ENCODE assay signal across 22 cellular contexts in genomic region chr1:197691816-197692215, GRCh38.
A peak's percentile ranks its signal among the peaks of the same experiment; 100 is the strongest.
DNase-seq lines count a peak whose midpoint lies in the region; ATAC-seq, FAIRE-seq and TF ChIP-seq lines count a peak whose summit lies in the region.
"Had no signal": no experiment of that assay in that cellular context is flagged by ENCODE, and none has a peak within 500 bp of the region (broad histone marks: within the 10 kb centered on the region; RNA-seq: fewer than 3 reads in every experiment).

No MANE protein-coding gene starts in this region.

- H3K4me3 Mint-ChIP-seq in activated CD8-positive, alpha-beta T cell treated with anti-CD3 and anti-CD28 coated beads, Interleukin-2, amount 10 ng/mL, durations not matched to agents 7 days and 5 days = no peak overlapping the region
- H3K4me3 Mint-ChIP-seq in activated T-helper 17 cell treated with anti-CD3 and anti-CD28 coated beads, Interleukin-2, amount 50 U/mL, for 72 hours = no peak overlapping the region
- H3K4me3 Mint-ChIP-seq: B cell; CD4-positive, CD25-positive, alpha-beta regulatory T cell; CD8-positive, alpha-beta T cell; GM23338; HFFc6 had no signal

- H3K79me2 ChIP-seq in HepG2 (ENCODE audit: insufficient read depth, low read length) = no peaks in the 10 kb centered on the region

- H3K9me3 Mint-ChIP-seq in activated CD8-positive, alpha-beta T cell treated with anti-CD3 and anti-CD28 coated beads, Interleukin-2, amount 10 ng/mL, durations not matched to agents 7 days and 5 days (ENCODE audit: insufficient read depth) = peaks cover 19% of the 10 kb centered on the region
- peaks cover 11% of the 10 kb centered on the region for H3K9me3 Mint-ChIP-seq in activated T-helper 17 cell treated with anti-CD3 and anti-CD28 coated beads, Interleukin-2, amount 50 U/mL, for 72 hours

- CTCF ChIA-PET in HepG2 (lab: Yijun Ruan, JAX; ENCODE audit: low intra/inter-chr PET ratio, low total read pairs) = no interaction called here
- CTCF ChIA-PET in activated CD8-positive, alpha-beta T cell treated with anti-CD3 and anti-CD28 coated beads, Interleukin-2, amount 10 ng/mL, durations not matched to agents 7 days and 5 days (lab: Charles Lee) = interaction anchor here (1.9 kb wide), 1 partner anchor 177 kb away, joined by 7 read pairs; no protein-coding TSS in a partner anchor

- peak overlapping the region in 1 of 2 donors; percentile 21 for H3K9ac ChIP-seq in colonic mucosa (ENCODE audit: low read depth in 2 of 2, low read length in 2 of 2)
- no peak overlapping the region for H3K9ac ChIP-seq in HepG2 (ENCODE audit: insufficient read depth, low read depth, low read length)
- H3K9ac ChIP-seq: BLaER1 had no signal

- no peaks in the 10 kb centered on the region for H3K27me3 Mint-ChIP-seq in activated CD8-positive, alpha-beta T cell treated with anti-CD3 and anti-CD28 coated beads, Interleukin-2, amount 10 ng/mL, durations not matched to agents 7 days and 5 days (ENCODE audit: low read depth)
- no peaks in the 10 kb centered on the region for H3K27me3 Mint-ChIP-seq in activated T-helper 17 cell treated with anti-CD3 and anti-CD28 coated beads, Interleukin-2, amount 50 U/mL, for 72 hours
- H3K27me3 Mint-ChIP-seq: B cell; CD4-positive, CD25-positive, alpha-beta regulatory T cell had no signal

- TF ChIP-seq POLR2A in HepG2 (IDR thresholded peaks at IDR 0.05; ENCODE audit: insufficient read depth in 1 of 2, low read depth in 2 of 2, low read length in 2 of 2) = no peak
- no peak for TF ChIP-seq POLR2A in vagina (IDR thresholded peaks at IDR 0.05)

- FAIRE-seq in D721Med (lab: Jason Lieb, UNC) (peak; percentile 89), HepG2 (lab: Jason Lieb, UNC) (no peak)
- FAIRE-seq: A204.1, GM12892 had no signal

- H3K9me3 ChIP-seq in colonic mucosa = no peaks in the 10 kb centered on the region
- peaks cover 11% of the 10 kb centered on the region for H3K9me3 ChIP-seq in HepG2 (ENCODE audit: low read length)
- H3K9me3 ChIP-seq in mucosa of descending colon = peaks cover 8% of the 10 kb centered on the region
- peaks cover 6% of the 10 kb centered on the region for H3K9me3 ChIP-seq in vagina

- POLR2A ChIA-PET in HepG2 (lab: Yijun Ruan, JAX) = no interaction called here
- POLR2A ChIA-PET in activated CD8-positive, alpha-beta T cell treated with anti-CD3 and anti-CD28 coated beads, Interleukin-2, amount 10 ng/mL, durations not matched to agents 7 days and 5 days (lab: Charles Lee) = no interaction called here

- H3K36me3 Mint-ChIP-seq in activated CD8-positive, alpha-beta T cell treated with anti-CD3 and anti-CD28 coated beads, Interleukin-2, amount 10 ng/mL, durations not matched to agents 7 days and 5 days (ENCODE audit: low read depth) = peaks cover 27% of the 10 kb centered on the region
- H3K36me3 Mint-ChIP-seq in activated T-helper 17 cell treated with anti-CD3 and anti-CD28 coated beads, Interleukin-2, amount 50 U/mL, for 72 hours (ENCODE audit: low read depth) = peaks cover 27% of the 10 kb centered on the region

- DNase-seq in D721Med (ENCODE audit: insufficient read length, low spot score) = no peak
- peak; percentile 37 for DNase-seq in colonic mucosa
- DNase-seq in HepG2 (ENCODE audit: low spot score) = peak; percentile 20
- DNase-seq in mucosa of descending colon = peak in 1 of 3 donors; percentile 42
- no peak for DNase-seq in activated CD8-positive, alpha-beta T cell treated with anti-CD3 and anti-CD28 coated beads, Interleukin-2, amount 10 ng/mL, durations not matched to agents 7 days and 5 days
- no peak for DNase-seq in vagina (ENCODE audit: extremely low spot score in 2 of 2)
- DNase-seq in left ventricle myocardium superior = no peak
- DNase-seq: CD4-positive, CD25-positive, alpha-beta regulatory T cell; CD8-positive, alpha-beta T cell; DMS53; DMS79 treated with DMSO at 0.1 percent for 48 hours; GF-D8; HFFc6 had no signal

- in situ Hi-C loops in HepG2 (cut with HindIII; ENCODE audit: extremely low pct_ligation_motif_present, low pct_unique_long_range_greater_than_20kb) = no loop called here

- H3K36me3 ChIP-seq in colonic mucosa (no peaks in the 10 kb centered on the region), HepG2 (replicated peaks in 1 of 2; ENCODE audit: control insufficient read depth in 1 of 2, insufficient read depth in 2 of 2, low read length in 2 of 2) (no peaks in the 10 kb centered on the region), mucosa of descending colon (ENCODE audit: low read depth) (no peaks in the 10 kb centered on the region), vagina (no peaks in the 10 kb centered on the region)
- H3K36me3 ChIP-seq: HAP-1 had no signal

- no peak overlapping the region for H3K4me2 ChIP-seq in HepG2 (ENCODE audit: low read depth, low read length)
- H3K4me2 ChIP-seq: BLaER1, GM23338 had no signal

- WGBS in HepG2 (ENCODE audit: low lambda C conversion rate) = 36% methylated on average over 1 of the region's 1 CpG

- H3K4me1 Mint-ChIP-seq in activated CD8-positive, alpha-beta T cell treated with anti-CD3 and anti-CD28 coated beads, Interleukin-2, amount 10 ng/mL, durations not matched to agents 7 days and 5 days (ENCODE audit: low read depth) = no peaks in the 10 kb centered on the region
- H3K4me1 Mint-ChIP-seq in activated T-helper 17 cell treated with anti-CD3 and anti-CD28 coated beads, Interleukin-2, amount 50 U/mL, for 72 hours = peaks cover 5% of the 10 kb centered on the region

- TF ChIP-seq RAD21 in HepG2 (CRISPR knock-in tag; IDR thresholded peaks at IDR 0.05) = no peak

- H3K27me3 ChIP-seq in colonic mucosa (no peaks in the 10 kb centered on the region), HepG2 (ENCODE audit: control insufficient read depth in 1 of 2, insufficient read depth in 2 of 2, low read length in 2 of 2) (no peaks in the 10 kb centered on the region), vagina (no peaks in the 10 kb centered on the region)
- H3K27me3 ChIP-seq: BLaER1 had no signal

- no peaks in the 10 kb centered on the region for H3K4me1 ChIP-seq in colonic mucosa
- peaks cover 16% of the 10 kb centered on the region for H3K4me1 ChIP-seq in HepG2 (ENCODE audit: insufficient read depth, low read length)
- H3K4me1 ChIP-seq in mucosa of descending colon (ENCODE audit: low read depth) = peaks cover 10% of the 10 kb centered on the region
- no peaks in the 10 kb centered on the region for H3K4me1 ChIP-seq in vagina
- H3K4me1 ChIP-seq: BLaER1 had no signal

- no peak for TF ChIP-seq EP300 in HepG2 (IDR thresholded peaks at IDR 0.05; ENCODE audit: low read depth in 2 of 2, low read length in 2 of 2)
- TF ChIP-seq EP300 in HepG2 (CRISPR knock-in tag; IDR thresholded peaks at IDR 0.05; ENCODE audit: borderline replicate concordance) = no peak

- no peak overlapping the region for H3K27ac Mint-ChIP-seq in activated CD8-positive, alpha-beta T cell treated with anti-CD3 and anti-CD28 coated beads, Interleukin-2, amount 10 ng/mL, durations not matched to agents 7 days and 5 days
- no peak overlapping the region for H3K27ac Mint-ChIP-seq in activated T-helper 17 cell treated with anti-CD3 and anti-CD28 coated beads, Interleukin-2, amount 50 U/mL, for 72 hours
- H3K27ac Mint-ChIP-seq: B cell; CD4-positive, CD25-positive, alpha-beta regulatory T cell; CD8-positive, alpha-beta T cell; GM23338; HFFc6 had no signal

- H3K27ac ChIP-seq in colonic mucosa (peak overlapping the region; percentile 67), HepG2 (ENCODE audit: extremely low read length, insufficient read depth, low read length) (no peak overlapping the region), vagina (no peak overlapping the region)
- H3K27ac ChIP-seq: 22Rv1, BLaER1, C4-2B had no signal

- intact Hi-C loops in colonic mucosa (cut with DNase I) = no loop called here
- intact Hi-C loops in HepG2 (cut with micrococcal nuclease; ENCODE audit: unreplicated experiment) = loop anchor here (2.0 kb wide), 3 partner anchors 41 to 233 kb away; no protein-coding TSS in a partner anchor
- intact Hi-C loops in mucosa of descending colon (cut with DNase I, micrococcal nuclease) = no loop called here
- intact Hi-C loops in vagina (cut with DNase I) = no loop called here
- intact Hi-C loops in left ventricle myocardium superior (cut with micrococcal nuclease) = no loop called here

- no TSS peak for BruUV-seq in HepG2 (replicated peaks; lab: Mats Ljungman, UMichigan)

- no peak for TF ChIP-seq CTCF in D721Med (IDR thresholded peaks at IDR 0.05; ENCODE audit: insufficient read depth, missing control alignments)
- no peak for TF ChIP-seq CTCF in colonic mucosa (IDR thresholded peaks at IDR 0.05)
- no peak for TF ChIP-seq CTCF in HepG2 (CRISPR knock-in tag; IDR thresholded peaks at IDR 0.05)
- no peak for TF ChIP-seq CTCF in mucosa of descending colon (IDR thresholded peaks at IDR 0.05)
- no peak for TF ChIP-seq CTCF in vagina (IDR thresholded peaks at IDR 0.05)

- ATAC-seq in HepG2 (peak; percentile 52; the same call in 1 of the 3 replicates), mucosa of descending colon (peak; percentile 98), left ventricle myocardium superior (no peak)
- no peak for ATAC-seq in activated CD8-positive, alpha-beta T cell treated with anti-CD3 and anti-CD28 coated beads, Interleukin-2, amount 10 ng/mL, durations not matched to agents 7 days and 5 days
- no peak for ATAC-seq in activated T-helper 17 cell treated with anti-CD3 and anti-CD28 coated beads, Interleukin-2, amount 50 U/mL, for 72 hours (replicated peaks)
- ATAC-seq: CD8-positive, alpha-beta T cell; GM23338 had no signal

- no peaks in the 10 kb centered on the region for H4K20me1 ChIP-seq in HepG2 (ENCODE audit: insufficient read depth, low read length)
- H4K20me1 ChIP-seq: BLaER1 had no signal

- H3K4me3 ChIP-seq in colonic mucosa (no peak overlapping the region), HepG2 (replicated peaks in 1 of 3; ENCODE audit: insufficient read depth in 1 of 3, low read depth in 2 of 3, low read length in 3 of 3) (no peak overlapping the region), mucosa of descending colon (no peak overlapping the region), vagina (no peak overlapping the region)
- H3K4me3 ChIP-seq: BLaER1, GM23338, HAP-1 had no signal

- no peak overlapping the region for H2AFZ ChIP-seq in HepG2 (ENCODE audit: low read length)
- H2AFZ ChIP-seq: GM23338 had no signal

TF ChIP-seq in HepG2, 621 proteins besides CTCF, POLR2A, EP300 and RAD21 (continues in another document):
- TF ChIP-seq ZNF644 (CRISPR knock-in tag; IDR thresholded peaks at IDR 0.05; ENCODE audit: low read depth) (0 out of 2 replicates have a peak, but pooled peaks have one; percentile 40), HOMEZ (CRISPR knock-in tag; IDR thresholded peaks at IDR 0.05; ENCODE audit: low read depth) (peak; percentile 59; the same call in 1 of the 2 replicates)

Comparison
In these comparisons a context has a peak if more than half of its experiments do, and no peak if none do; other contexts are left out.
1. DNase-seq: peak in colonic mucosa (single experiment) and HepG2 (single experiment); none in D721Med (single experiment), activated CD8-positive, alpha-beta T cell treated with anti-CD3 and anti-CD28 coated beads, Interleukin-2, amount 10 ng/mL, durations not matched to agents 7 days and 5 days (single experiment), vagina (0 of 2) and left ventricle myocardium superior (single experiment).
2. ATAC-seq: peak in HepG2 (single experiment) and mucosa of descending colon (single experiment); none in activated CD8-positive, alpha-beta T cell treated with anti-CD3 and anti-CD28 coated beads, Interleukin-2, amount 10 ng/mL, durations not matched to agents 7 days and 5 days (single experiment), activated T-helper 17 cell treated with anti-CD3 and anti-CD28 coated beads, Interleukin-2, amount 50 U/mL, for 72 hours (single experiment) and left ventricle myocardium superior (single experiment).